In the genomic region with DNA sequence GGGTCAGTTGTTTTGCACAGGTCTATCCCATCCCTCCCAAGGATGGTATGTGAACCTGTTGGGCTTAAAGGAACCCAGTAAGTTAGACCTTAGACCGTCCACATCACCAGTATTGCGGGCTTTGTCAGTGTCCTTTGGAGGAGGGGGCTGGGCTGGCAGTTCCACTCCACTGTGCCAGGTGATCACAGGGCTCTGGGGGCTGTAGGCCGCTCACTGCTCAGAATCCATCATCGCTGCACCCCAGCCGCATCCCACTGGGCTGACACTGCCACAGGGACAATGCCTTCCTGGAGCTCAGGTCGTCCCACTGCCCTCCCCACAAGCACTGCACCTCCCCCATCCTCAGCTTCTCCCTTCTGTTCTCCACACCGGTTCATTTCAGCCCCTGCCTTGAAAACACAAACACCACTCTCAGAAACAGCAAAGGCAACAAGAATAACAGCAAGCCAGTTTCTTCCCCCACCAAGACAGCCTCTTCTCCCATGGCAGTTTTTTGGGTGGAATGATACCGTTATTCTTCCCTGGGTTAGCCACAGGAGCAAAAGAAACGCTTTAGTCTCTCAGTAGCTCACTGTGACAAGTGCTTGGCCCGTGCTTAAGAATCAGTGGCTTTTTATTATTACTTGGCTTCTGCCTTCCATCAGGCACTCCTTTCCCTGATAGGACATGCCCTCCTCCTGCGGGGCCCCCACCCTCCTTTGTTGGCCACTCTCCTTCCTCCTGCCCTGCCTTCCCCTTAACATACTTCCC, we compare ENCODE assay signal across 1 cellular context.
TF ChIP-seq lines count a peak whose summit lies in the region.

No MANE protein-coding gene starts in this region.

TF ChIP-seq in HEK293, 187 proteins besides CTCF, POLR2A, EP300 and RAD21 (continued from another document):
- TF ChIP-seq, protein P1, sequence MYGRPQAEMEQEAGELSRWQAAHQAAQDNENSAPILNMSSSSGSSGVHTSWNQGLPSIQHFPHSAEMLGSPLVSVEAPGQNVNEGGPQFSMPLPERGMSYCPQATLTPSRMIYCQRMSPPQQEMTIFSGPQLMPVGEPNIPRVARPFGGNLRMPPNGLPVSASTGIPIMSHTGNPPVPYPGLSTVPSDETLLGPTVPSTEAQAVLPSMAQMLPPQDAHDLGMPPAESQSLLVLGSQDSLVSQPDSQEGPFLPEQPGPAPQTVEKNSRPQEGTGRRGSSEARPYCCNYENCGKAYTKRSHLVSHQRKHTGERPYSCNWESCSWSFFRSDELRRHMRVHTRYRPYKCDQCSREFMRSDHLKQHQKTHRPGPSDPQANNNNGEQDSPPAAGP (tag by site-specific recombination; IDR thresholded peaks at IDR 0.05), result 0 out of 2 replicates have a peak, but pooled peaks have one; percentile 27
- TF ChIP-seq ZNF391 (tag by site-specific recombination; IDR thresholded peaks at IDR 0.05; ENCODE audit: borderline replicate concordance, low read depth) (no peak), SCRT2 (tag by site-specific recombination; IDR thresholded peaks at IDR 0.05) (0 out of 2 replicates have a peak, but pooled peaks have one; percentile 33), ZIC2 (tag by site-specific recombination; IDR thresholded peaks at IDR 0.05) (0 out of 2 replicates have a peak, but pooled peaks have one; percentile 13), ZNF571 (tag by site-specific recombination; IDR thresholded peaks at IDR 0.05) (no peak), KLF16 (tag by site-specific recombination; IDR thresholded peaks at IDR 0.05) (no peak), ZNF394 (tag by site-specific recombination; IDR thresholded peaks at IDR 0.05; ENCODE audit: borderline replicate concordance) (peak; percentile 64; the same call in 1 of the 2 replicates), ZNF184 (tag by site-specific recombination; IDR thresholded peaks at IDR 0.05) (no peak), ZNF792 (tag by site-specific recombination; IDR thresholded peaks at IDR 0.05) (no peak), ZNF266 (tag by site-specific recombination; IDR thresholded peaks at IDR 0.05; ENCODE audit: low read depth) (no peak), SETDB1 (IDR thresholded peaks at IDR 0.05; ENCODE audit: insufficient read length, low read length) (no peak)
